8 cellular contexts compared by ENCODE assay signal in the genomic region with DNA sequence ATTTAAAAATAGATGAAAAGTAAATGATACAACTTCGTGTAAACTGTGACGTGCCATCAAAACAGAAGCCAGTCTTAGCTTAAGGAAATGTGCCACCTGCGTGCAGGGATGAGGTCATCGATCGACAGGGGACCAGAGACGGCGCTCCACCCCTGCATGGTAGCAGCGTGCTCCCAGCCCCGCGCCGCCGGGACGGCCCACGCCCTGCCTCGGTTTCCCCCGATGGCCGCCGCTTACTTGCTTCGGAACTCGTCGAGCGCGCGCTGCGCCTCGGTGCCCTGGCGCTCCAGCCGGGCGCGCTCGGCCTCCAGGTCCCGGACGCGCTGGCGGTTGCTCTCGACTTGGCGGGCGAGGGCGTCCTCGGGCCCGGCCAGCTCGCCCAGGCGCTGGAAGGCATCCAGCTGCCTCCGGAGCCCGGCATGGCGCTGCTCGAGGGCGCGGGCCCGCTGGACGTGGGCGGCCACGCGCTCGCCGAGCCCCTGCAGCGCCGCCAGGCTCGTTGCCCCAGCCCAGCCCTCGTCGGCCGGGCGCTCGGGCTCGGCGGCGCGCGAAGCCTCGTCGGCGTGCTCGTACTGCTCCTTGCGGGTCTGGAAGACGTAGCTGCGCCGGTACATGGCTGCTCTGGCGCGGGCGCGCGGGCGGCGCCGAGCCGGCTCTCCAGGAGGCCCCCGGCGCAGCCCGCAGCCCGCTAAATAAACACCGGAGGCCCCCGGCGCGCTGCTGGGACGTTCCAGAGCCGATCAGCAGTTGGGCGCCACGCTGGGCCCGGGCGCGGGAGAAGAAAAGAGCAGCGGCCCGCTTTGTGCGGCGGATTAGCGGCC. TPM values are rescaled to one million over a fixed set of nuclear protein-coding genes. Genes with fewer than 3 reads are reported as not detected.
DNase-seq lines count a peak whose midpoint lies in the region; ATAC-seq and TF ChIP-seq lines count a peak whose summit lies in the region.

TSS of gene BFSP1 (minus strand) at position 664 of the 821 bp plus-strand sequence. CDS start at position 614, 50 bp downstream.

- no peak for DNase-seq in activated CD4-positive, CD25-positive, alpha-beta regulatory T cell (lab: John Stamatoyannopoulos, UW)
- peak; percentile 44 for DNase-seq in NCI-H1930 (lab: John Stamatoyannopoulos, UW)
- peak; percentile 80 for DNase-seq in cerebellum (ENCODE audit: low spot score)
- DNase-seq in stimulated activated CD4-positive, alpha-beta T cell treated with anti-CD3 and anti-CD28 coated beads, Interleukin-1b, Interleukin-23, amount 100 ng/mL, for 24 hours (ENCODE audit: low read depth in 4 of 4, low spot score in 1 of 4): peak in 3 of 4 experiments; percentile 11 to 33 (median 28)
- DNase-seq in AML-193 (lab: John Stamatoyannopoulos, UW): no peak

- peak within 1 kb of the TSS; percentile 25 for H3K27ac ChIP-seq in layer of hippocampus (ENCODE audit: low read depth, low read length)

- no peak for TF ChIP-seq CTCF in WI38 (IDR thresholded peaks at IDR 0.05; ENCODE audit: low read depth, low read length)

- peak; percentile 73 to 74 for ATAC-seq in activated CD4-positive, CD25-positive, alpha-beta regulatory T cell treated with anti-CD3 and anti-CD28 coated beads, Interleukin-2, amount 50 U/mL, for 24 hours

- H3K4me3 ChIP-seq in WI38 (ENCODE audit: low read depth, low read length): peak within 1 kb of the TSS; percentile 57

- H3K27me3 ChIP-seq in layer of hippocampus (ENCODE audit: control insufficient read depth, insufficient read depth, low read length): no peaks in the 10 kb centered on the region

RNA-seq across cellular contexts. Expression of gene BFSP1, which starts in this region (rescaled TPM):
- total RNA-seq in cerebellum: 1.5 TPM

Comparison
In these comparisons a context has a peak if more than half of its experiments do, and no peak if none do; other contexts are left out.
1. DNase-seq: peak in NCI-H1930 (2 of 2), cerebellum (single experiment) and stimulated activated CD4-positive, alpha-beta T cell treated with anti-CD3 and anti-CD28 coated beads, Interleukin-1b, Interleukin-23, amount 100 ng/mL, for 24 hours (3 of 4); none in activated CD4-positive, CD25-positive, alpha-beta regulatory T cell (0 of 4) and AML-193 (0 of 2).